In genomic region chr6:45916692-45917091, GRCh38 we compare ENCODE assay signal across 30 cellular contexts.
"Had no signal": no experiment of that assay in that cellular context is flagged by ENCODE, and none has a peak within 500 bp of the region (broad histone marks: within the 10 kb centered on the region; RNA-seq: fewer than 3 reads in every experiment).

No MANE protein-coding gene starts in this region.

- H3K9me3 Mint-ChIP-seq: activated B cell treated with CpG ODN at 0.5 μM for 24 hours; activated CD8-positive, alpha-beta T cell treated with anti-CD3 and anti-CD28 coated beads for 36 hours; activated naive CD4-positive, alpha-beta T cell treated with anti-CD3 and anti-CD28 coated beads, Interleukin-2, amount 50 U/mL, for 72 hours; activated T-cell treated with anti-CD3 and anti-CD28 coated beads, Interleukin-2, amount 50 U/mL, for 72 hours; naive B cell; stimulated activated effector memory CD8-positive, alpha-beta T cell treated with anti-CD3 and anti-CD28 coated beads, Interleukin-12 subunit alpha, Interleukin-12 subunit beta, amount 100 ng/mL, for 72 hours; stimulated activated naive CD8-positive, alpha-beta T cell treated with anti-CD3 and anti-CD28 coated beads, Interleukin-15, Interleukin-2, amounts not matched to agents 100 ng/mL and 50 ng/mL, for 24 hours had no signal

- H3K27ac ChIP-seq: coronary artery, dorsolateral prefrontal cortex, gastroesophageal sphincter, lower lobe of right lung, pancreas, prostate gland, right lobe of liver, thoracic aorta, uterus had no signal

- H3K36me3 Mint-ChIP-seq: immature natural killer cell; naive B cell; stimulated activated effector memory CD8-positive, alpha-beta T cell treated with anti-CD3 and anti-CD28 coated beads, Interleukin-12 subunit alpha, Interleukin-12 subunit beta, amount 100 ng/mL, for 72 hours had no signal

- H3K4me3 ChIP-seq: coronary artery, dorsolateral prefrontal cortex, gastroesophageal sphincter, lower lobe of right lung, mucosa of descending colon, pancreas, prostate gland, right lobe of liver, thoracic aorta, uterus had no signal

- H3K4me1 ChIP-seq: gastroesophageal sphincter, lower lobe of right lung, pancreas, prostate gland, right lobe of liver, uterus had no signal

- H3K4me1 Mint-ChIP-seq: activated B cell treated with CpG ODN at 0.5 μM for 24 hours, immature natural killer cell, naive B cell had no signal

- H3K36me3 ChIP-seq: gastroesophageal sphincter, pancreas, prostate gland, right lobe of liver, thoracic aorta, uterus had no signal

- H3K27me3 Mint-ChIP-seq: activated B cell treated with CpG ODN at 0.5 μM for 24 hours; activated CD8-positive, alpha-beta T cell treated with anti-CD3 and anti-CD28 coated beads for 36 hours; naive B cell; stimulated activated naive CD8-positive, alpha-beta T cell treated with anti-CD3 and anti-CD28 coated beads, Interleukin-15, Interleukin-2, amounts not matched to agents 100 ng/mL and 50 ng/mL, for 24 hours had no signal

- H3K4me3 Mint-ChIP-seq: activated B cell treated with CpG ODN at 0.5 μM for 24 hours; activated CD8-positive, alpha-beta T cell treated with anti-CD3 and anti-CD28 coated beads for 36 hours; activated T-cell treated with anti-CD3 and anti-CD28 coated beads, Interleukin-2, amount 50 U/mL, for 72 hours; immature natural killer cell; naive B cell; stimulated activated effector memory CD8-positive, alpha-beta T cell treated with anti-CD3 and anti-CD28 coated beads, Interleukin-12 subunit alpha, Interleukin-12 subunit beta, amount 100 ng/mL, for 72 hours; stimulated activated naive CD8-positive, alpha-beta T cell treated with anti-CD3 and anti-CD28 coated beads, Interleukin-15, Interleukin-2, amounts not matched to agents 100 ng/mL and 50 ng/mL, for 24 hours had no signal

- H3K27me3 ChIP-seq: gastroesophageal sphincter, pancreas, right lobe of liver, uterus had no signal

- DNase-seq: activated B cell treated with CpG ODN at 0.5 μM for 24 hours; activated CD4-positive, alpha-beta T cell treated with anti-CD3 and anti-CD28 coated beads, Interleukin-2, amount 50 U/mL, for 1 hour; activated CD8-positive, alpha-beta T cell treated with anti-CD3 and anti-CD28 coated beads for 36 hours; activated naive CD4-positive, alpha-beta T cell; activated T-cell treated with anti-CD3 and anti-CD28 coated beads for 4 hours; activated T-cell treated with anti-CD3 and anti-CD28 coated beads, Interleukin-2, amount 50 U/mL, for 72 hours; dorsolateral prefrontal cortex; effector memory CD4-positive, alpha-beta T cell; erythroblast; hypothalamus; immature natural killer cell; kidney; left colon; lower lobe of right lung; mucosa of descending colon; naive B cell; pancreas; right lobe of liver; small intestine; stimulated activated CD4-positive, alpha-beta T cell treated with anti-CD3 and anti-CD28 coated beads, Interleukin-4, amount 100 ng/mL, for 24 hours; T-helper 2 cell; trophoblast cell; uterus had no signal

- H3K27ac Mint-ChIP-seq: activated B cell treated with CpG ODN at 0.5 μM for 24 hours; activated CD8-positive, alpha-beta T cell treated with anti-CD3 and anti-CD28 coated beads for 36 hours; activated naive CD4-positive, alpha-beta T cell treated with anti-CD3 and anti-CD28 coated beads, Interleukin-2, amount 50 U/mL, for 72 hours; activated T-cell treated with anti-CD3 and anti-CD28 coated beads, Interleukin-2, amount 50 U/mL, for 72 hours; immature natural killer cell; naive B cell; stimulated activated effector memory CD8-positive, alpha-beta T cell treated with anti-CD3 and anti-CD28 coated beads, Interleukin-12 subunit alpha, Interleukin-12 subunit beta, amount 100 ng/mL, for 72 hours; stimulated activated naive CD8-positive, alpha-beta T cell treated with anti-CD3 and anti-CD28 coated beads, Interleukin-15, Interleukin-2, amounts not matched to agents 100 ng/mL and 50 ng/mL, for 24 hours had no signal

- H3K9me3 ChIP-seq: gastroesophageal sphincter, lower lobe of right lung, mucosa of descending colon, pancreas, prostate gland, right lobe of liver, thoracic aorta, uterus had no signal

- ATAC-seq: activated CD8-positive, alpha-beta T cell treated with anti-CD3 and anti-CD28 coated beads for 36 hours; activated naive CD4-positive, alpha-beta T cell treated with anti-CD3 and anti-CD28 coated beads, Interleukin-2, amount 50 U/mL, for 72 hours; activated T-cell treated with anti-CD3 and anti-CD28 coated beads, Interleukin-2, amount 50 U/mL, for 72 hours; gastroesophageal sphincter; left colon; mucosa of descending colon; pancreas; right lobe of liver; stimulated activated effector memory CD8-positive, alpha-beta T cell treated with anti-CD3 and anti-CD28 coated beads, Interleukin-12 subunit alpha, Interleukin-12 subunit beta, amount 100 ng/mL, for 72 hours had no signal
